18 cellular contexts compared by ENCODE assay signal in the genomic region with DNA sequence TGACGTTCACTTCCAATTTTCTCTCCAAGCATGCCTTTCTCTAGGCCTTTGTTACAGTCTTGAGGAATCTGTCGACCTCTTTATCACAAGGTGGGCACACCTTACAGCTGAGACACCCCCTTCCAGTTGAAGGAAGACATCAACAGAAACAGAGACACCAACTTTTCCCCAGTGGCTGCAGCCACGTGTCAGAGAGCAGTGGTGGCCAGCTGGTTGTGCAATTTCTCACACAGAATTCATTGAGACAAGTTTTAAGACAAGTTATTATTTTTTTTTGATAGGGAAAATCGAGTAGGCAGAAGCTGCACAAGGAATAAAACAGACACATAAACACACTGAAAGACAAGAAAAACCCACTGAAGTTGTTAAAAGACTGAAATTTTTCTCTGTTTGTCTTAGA.
DNase-seq lines count a peak whose midpoint lies in the region; ATAC-seq and TF ChIP-seq lines count a peak whose summit lies in the region.
"Had no signal": no experiment of that assay in that cellular context is flagged by ENCODE, and none has a peak within 500 bp of the region (broad histone marks: within the 10 kb centered on the region; RNA-seq: fewer than 3 reads in every experiment).

No MANE protein-coding gene starts in this region.

- H3K4me1 ChIP-seq in IMR-90 (ENCODE audit: control insufficient read depth, insufficient read depth, low read length) (peaks cover under 1% of the 10 kb centered on the region; the same call in 1 of the 2 replicates), neuronal stem cell (ENCODE audit: control insufficient read depth in 2 of 2, insufficient read depth in 1 of 2, low read depth in 1 of 2, low read length in 2 of 2) (peaks cover 0 to 5% of the 10 kb centered on the region in 2 donors)
- H3K4me1 ChIP-seq: A549, Caco-2 had no signal

- no peak overlapping the region for H3K27ac Mint-ChIP-seq in activated CD4-positive, alpha-beta T cell treated with anti-CD3 and anti-CD28 coated beads, Interleukin-2, amount 10 ng/mL, durations not matched to agents 24 days and 14 days
- H3K27ac Mint-ChIP-seq in mesothelial cell of epicardium: peak overlapping the region; percentile 64
- H3K27ac Mint-ChIP-seq: CD4-positive, alpha-beta T cell had no signal

- H4K8ac ChIP-seq in IMR-90 (ENCODE audit: low read depth in 2 of 2, low read length in 2 of 2) (no peak overlapping the region), neuronal stem cell (ENCODE audit: low read depth, low read length) (no peak overlapping the region)

- no peak overlapping the region for H2BK5ac ChIP-seq in IMR-90 (ENCODE audit: low read depth, low read length, poor library complexity, severe bottlenecking)
- no peak overlapping the region for H2BK5ac ChIP-seq in neuronal stem cell (ENCODE audit: low read length)

- no peak overlapping the region for H2BK15ac ChIP-seq in IMR-90 (ENCODE audit: low read depth, low read length)
- H2BK15ac ChIP-seq in neuronal stem cell (ENCODE audit: low read length): no peak overlapping the region

- H3K36me3 ChIP-seq in IMR-90 (ENCODE audit: control insufficient read depth, insufficient read depth, low read length) (no peaks in the 10 kb centered on the region), neuronal stem cell (replicated peaks in 1 of 2; ENCODE audit: control insufficient read depth in 2 of 2, insufficient read depth in 2 of 2, low read length in 2 of 2) (no peaks in the 10 kb centered on the region)

- 67% methylated on average over 1 of the region's 4 CpGs; no CpG with 5 or more reads in 1 of the 2 experiments for WGBS in IMR-90 (ENCODE audit: extremely low coverage in 2 of 2, insufficient read length in 1 of 2), 2 experiments
- no CpG with 5 or more reads among the region's 4 CpGs for WGBS in neuronal stem cell (ENCODE audit: extremely low coverage in 2 of 2, insufficient read length in 2 of 2, insufficient replicate concordance in 1 of 2), 2 donors

- CTCF ChIA-PET in IMR-90 (lab: Yijun Ruan, JAX): no interaction called here

- H2AK5ac ChIP-seq in IMR-90 (ENCODE audit: low read depth, low read length) (no peak overlapping the region), neuronal stem cell (ENCODE audit: low read depth, low read length) (no peak overlapping the region)

- no peak overlapping the region for H3K4me2 ChIP-seq in IMR-90 (ENCODE audit: low read depth, low read length)
- no peak overlapping the region for H3K4me2 ChIP-seq in neuronal stem cell (ENCODE audit: insufficient read depth, low read length, poor library complexity, severe bottlenecking)
- H3K4me2 ChIP-seq: A549 had no signal

- POLR2A ChIA-PET in IMR-90 (lab: Charles Lee; ENCODE audit: unreplicated experiment): no interaction called here

- H3K9me3 ChIP-seq in IMR-90 (ENCODE audit: control insufficient read depth, insufficient read depth, low read length) (no peaks in the 10 kb centered on the region), neuronal stem cell (replicated peaks in 1 of 2; ENCODE audit: control insufficient read depth in 2 of 2, insufficient read depth in 1 of 2, low read depth in 1 of 2, low read length in 2 of 2) (no peaks in the 10 kb centered on the region)
- H3K9me3 ChIP-seq: A549, Caco-2 had no signal

- TF ChIP-seq RAD21 in IMR-90 (IDR thresholded peaks at IDR 0.05; ENCODE audit: low read length): no peak

- in situ Hi-C loops in IMR-90 (cut with MboI; ENCODE audit: low sequenced_read_pairs): no loop called here

- no peak overlapping the region for H3K56ac ChIP-seq in IMR-90 (ENCODE audit: extremely low read depth, insufficient read depth, low read length)

- H3K18ac ChIP-seq in IMR-90 (ENCODE audit: low read depth, low read length) (no peak overlapping the region), neuronal stem cell (ENCODE audit: low read length) (no peak overlapping the region)

- H2BK12ac ChIP-seq in neuronal stem cell (ENCODE audit: low read length): no peak overlapping the region

- no peaks in the 10 kb centered on the region for H3K36me3 Mint-ChIP-seq in activated CD4-positive, alpha-beta T cell treated with anti-CD3 and anti-CD28 coated beads, Interleukin-2, amount 10 ng/mL, durations not matched to agents 24 days and 14 days (ENCODE audit: low read depth)
- H3K36me3 Mint-ChIP-seq in mesothelial cell of epicardium: no peaks in the 10 kb centered on the region

- H4K5ac ChIP-seq in IMR-90 (ENCODE audit: low read depth, low read length): no peak overlapping the region

- DNase-seq in activated CD4-positive, alpha-beta T cell treated with anti-CD3 and anti-CD28 coated beads, Interleukin-2, amount 10 ng/mL, durations not matched to agents 24 days and 14 days: peak; percentile 23
- DNase-seq in activated CD4-positive, alpha-beta T cell treated with anti-CD3 and anti-CD28 coated beads for 48 hours: no peak
- DNase-seq in IMR-90 (no peak), mesothelial cell of epicardium (ENCODE audit: low spot score in 2 of 2, unreplicated experiment in 2 of 2) (no peak), neuronal stem cell (ENCODE audit: low spot score) (no peak), NCI-H146 (lab: John Stamatoyannopoulos, UW) (no peak), occipital lobe (lab: John Stamatoyannopoulos, UW) (no peak)
- no peak for DNase-seq in NK-92 treated with Interleukin-12 subunit alpha and Interleukin-12 subunit beta, amount 100 ng/mL, for 24 hours (lab: John Stamatoyannopoulos, UW)
- DNase-seq: AML-193; Caco-2; CD4-positive, alpha-beta T cell; DMS153; DMS79; GDM1; GM23248 had no signal

- H3K9ac ChIP-seq in IMR-90 (ENCODE audit: low read depth, low read length) (no peak overlapping the region), neuronal stem cell (ENCODE audit: low read depth, low read length, poor library complexity) (no peak overlapping the region)
- H3K9ac ChIP-seq: GM23248 had no signal

- no peaks in the 10 kb centered on the region for H3K27me3 ChIP-seq in IMR-90 (ENCODE audit: control insufficient read depth, insufficient read depth, low read length)
- H3K27me3 ChIP-seq in neuronal stem cell (ENCODE audit: control insufficient read depth in 3 of 3, insufficient read depth in 3 of 3, low read depth in 1 of 3, low read length in 3 of 3): peaks cover 0 to 3% (median 0%) of the 10 kb centered on the region in 3 experiments

- H3K4ac ChIP-seq in IMR-90 (ENCODE audit: low read depth, low read length) (no peak overlapping the region), neuronal stem cell (ENCODE audit: low read length) (no peak overlapping the region)

- intact Hi-C loops in activated CD4-positive, alpha-beta T cell treated with anti-CD3 and anti-CD28 coated beads, Interleukin-2, amount 10 ng/mL, durations not matched to agents 24 days and 14 days (cut with micrococcal nuclease): no loop called here
- intact Hi-C loops in IMR-90 (cut with micrococcal nuclease): no loop called here

- H3K9me3 Mint-ChIP-seq in activated CD4-positive, alpha-beta T cell treated with anti-CD3 and anti-CD28 coated beads, Interleukin-2, amount 10 ng/mL, durations not matched to agents 24 days and 14 days: no peaks in the 10 kb centered on the region
- H3K9me3 Mint-ChIP-seq in mesothelial cell of epicardium: no peaks in the 10 kb centered on the region
- H3K9me3 Mint-ChIP-seq: CD4-positive, alpha-beta T cell had no signal

- H3K23ac ChIP-seq in IMR-90 (ENCODE audit: low read depth, low read length) (no peak overlapping the region), neuronal stem cell (ENCODE audit: low read depth, low read length, poor library complexity) (no peak overlapping the region)

- no peak overlapping the region for H2AK9ac ChIP-seq in IMR-90 (replicated peaks; ENCODE audit: low read depth, low read length, poor library complexity)

- H3K4me3 Mint-ChIP-seq in activated CD4-positive, alpha-beta T cell treated with anti-CD3 and anti-CD28 coated beads, Interleukin-2, amount 10 ng/mL, durations not matched to agents 24 days and 14 days: no peak overlapping the region
- H3K4me3 Mint-ChIP-seq in mesothelial cell of epicardium: no peak overlapping the region
- H3K4me3 Mint-ChIP-seq: CD4-positive, alpha-beta T cell had no signal

- no peaks in the 10 kb centered on the region for H4K20me1 ChIP-seq in IMR-90 (ENCODE audit: insufficient read depth, low read length)

- H3K4me3 ChIP-seq in IMR-90 (ENCODE audit: insufficient read depth, low read depth, low read length) (no peak overlapping the region), neuronal stem cell (ENCODE audit: low read length in 2 of 2) (peak overlapping the region in 1 of 2 donors; percentile 7)
- H3K4me3 ChIP-seq: A549, GM23248 had no signal

- ATAC-seq in IMR-90 (ENCODE audit: low read depth): no peak
- ATAC-seq: A549 had no signal

- dilution Hi-C loops in IMR-90 (cut with HindIII; ENCODE audit: low sequenced_read_pairs, unreplicated experiment): no loop called here

- H3K27ac ChIP-seq in IMR-90 (ENCODE audit: insufficient read depth, low read length) (no peak overlapping the region), neuronal stem cell (replicated peaks; ENCODE audit: low read length) (no peak overlapping the region)
- H3K27ac ChIP-seq: 22Rv1, A549, C4-2B, GM23248 had no signal

- peaks cover 2% of the 10 kb centered on the region for H3K27me3 Mint-ChIP-seq in activated CD4-positive, alpha-beta T cell treated with anti-CD3 and anti-CD28 coated beads, Interleukin-2, amount 10 ng/mL, durations not matched to agents 24 days and 14 days
- no peaks in the 10 kb centered on the region for H3K27me3 Mint-ChIP-seq in mesothelial cell of epicardium (ENCODE audit: low read depth)

- no peak for TF ChIP-seq POLR2A in IMR-90 (IDR thresholded peaks at IDR 0.05; ENCODE audit: low read depth, low read length)

- H2BK120ac ChIP-seq in IMR-90 (ENCODE audit: low read depth, low read length) (no peak overlapping the region), neuronal stem cell (ENCODE audit: low read depth, low read length) (no peak overlapping the region)

- H3K79me1 ChIP-seq in IMR-90 (ENCODE audit: low read depth in 1 of 2, low read length in 2 of 2): no peaks in the 10 kb centered on the region
- H3K79me1 ChIP-seq in neuronal stem cell (ENCODE audit: low read depth, low read length): no peaks in the 10 kb centered on the region

- TF ChIP-seq CTCF in IMR-90 (conservative IDR thresholded peaks at IDR 0.05; ENCODE audit: low read depth, low read length) (no peak), mesothelial cell of epicardium (IDR thresholded peaks at IDR 0.05; ENCODE audit: unreplicated experiment) (no peak)

- H3K14ac ChIP-seq in IMR-90 (replicated peaks; ENCODE audit: low read depth, low read length): no peak overlapping the region
- H3K14ac ChIP-seq in neuronal stem cell (ENCODE audit: low read length): no peak overlapping the region

- H3K9me1 ChIP-seq in IMR-90 (ENCODE audit: insufficient read depth, low read length): no peaks in the 10 kb centered on the region

- no peak overlapping the region for H2AFZ ChIP-seq in IMR-90 (replicated peaks; ENCODE audit: low read length, poor library complexity)
- H2AFZ ChIP-seq in neuronal stem cell (ENCODE audit: low read length): peak overlapping the region; percentile 68
- H2AFZ ChIP-seq: GM23248 had no signal

- BruUV-seq in IMR-90 (replicated peaks; lab: Mats Ljungman, UMichigan): no TSS peak

- H2BK20ac ChIP-seq in IMR-90 (ENCODE audit: low read depth, low read length): no peak overlapping the region

- no peaks in the 10 kb centered on the region for H3K4me1 Mint-ChIP-seq in activated CD4-positive, alpha-beta T cell treated with anti-CD3 and anti-CD28 coated beads, Interleukin-2, amount 10 ng/mL, durations not matched to agents 24 days and 14 days
- H3K4me1 Mint-ChIP-seq in mesothelial cell of epicardium: peaks cover 29% of the 10 kb centered on the region

- no peak overlapping the region for H4K91ac ChIP-seq in IMR-90 (ENCODE audit: insufficient read depth, low read depth, low read length)
- H4K91ac ChIP-seq in neuronal stem cell (ENCODE audit: low read depth, low read length, poor library complexity): no peak overlapping the region
